Comparison of ENCODE assay signal across 14 cellular contexts in the genomic region with DNA sequence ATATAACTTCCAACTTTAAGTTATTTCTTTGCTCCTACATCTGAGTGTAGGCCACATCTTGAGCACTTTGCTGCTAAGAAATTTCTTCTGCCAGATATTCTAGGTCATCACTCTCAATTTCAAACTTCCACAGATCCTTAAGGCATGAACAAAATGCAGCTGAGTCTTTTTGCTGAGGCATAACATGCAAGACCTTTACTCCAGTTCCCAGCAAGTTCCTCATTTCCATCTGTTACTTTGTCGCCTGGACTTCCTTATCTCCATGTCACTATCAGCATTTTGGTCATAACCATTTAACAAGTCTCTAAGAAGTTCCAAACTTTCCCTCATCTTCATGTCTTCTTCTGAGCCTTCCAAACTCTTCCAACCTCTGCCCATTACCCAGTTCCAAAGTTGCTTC.
"Had no signal": no experiment of that assay in that cellular context is flagged by ENCODE, and none has a peak within 500 bp of the region (broad histone marks: within the 10 kb centered on the region; RNA-seq: fewer than 3 reads in every experiment).

No MANE protein-coding gene starts in this region.

- H3K27me3 Mint-ChIP-seq: activated CD4-positive, alpha-beta T cell treated with anti-CD3 and anti-CD28 coated beads, Interleukin-2, amount 10 ng/mL, durations not matched to agents 24 days and 14 days; central memory CD8-positive, alpha-beta T cell; stimulated activated naive CD8-positive, alpha-beta T cell treated with anti-CD3 and anti-CD28 coated beads, Interleukin-15, amount 100 ng/mL, for 72 hours had no signal

- DNase-seq: activated CD4-positive, alpha-beta T cell treated with anti-CD3 and anti-CD28 coated beads, Interleukin-2, amount 10 ng/mL, durations not matched to agents 24 days and 14 days; activated CD8-positive, alpha-beta memory T cell treated with anti-CD3 and anti-CD28 coated beads for 24 hours; activated naive CD4-positive, alpha-beta T cell treated with anti-CD3 and anti-CD28 coated beads, Interleukin-2, amount 50 U/mL, for 16 hours; adrenal gland; hippocampal formation; kidney glomerular epithelial cell; stimulated activated CD4-positive, alpha-beta T cell treated with anti-CD3 and anti-CD28 coated beads, Interleukin-4, amount 100 ng/mL, for 1 hour; stimulated activated CD8-positive, alpha-beta memory T cell treated with anti-CD3 and anti-CD28 coated beads, Interleukin-4, amount 100 ng/mL, for 48 hours; stimulated activated naive CD8-positive, alpha-beta T cell treated with anti-CD3 and anti-CD28 coated beads, Interleukin-15, amount 100 ng/mL, for 72 hours; T-helper 9 cell; testis had no signal

- H3K4me1 Mint-ChIP-seq: activated CD4-positive, alpha-beta T cell treated with anti-CD3 and anti-CD28 coated beads, Interleukin-2, amount 10 ng/mL, durations not matched to agents 24 days and 14 days; central memory CD8-positive, alpha-beta T cell; stimulated activated naive CD8-positive, alpha-beta T cell treated with anti-CD3 and anti-CD28 coated beads, Interleukin-15, amount 100 ng/mL, for 72 hours had no signal

- H3K4me3 ChIP-seq: adrenal gland, testis had no signal

- H3K27ac Mint-ChIP-seq: activated CD4-positive, alpha-beta T cell treated with anti-CD3 and anti-CD28 coated beads, Interleukin-2, amount 10 ng/mL, durations not matched to agents 24 days and 14 days; stimulated activated naive CD8-positive, alpha-beta T cell treated with anti-CD3 and anti-CD28 coated beads, Interleukin-15, amount 100 ng/mL, for 72 hours; WTC11 had no signal

- ATAC-seq: stimulated activated naive CD8-positive, alpha-beta T cell treated with anti-CD3 and anti-CD28 coated beads, Interleukin-15, amount 100 ng/mL, for 72 hours; WTC11 had no signal

- H3K27ac ChIP-seq: adrenal gland, testis had no signal

- H3K36me3 Mint-ChIP-seq: WTC11 had no signal

- H3K27me3 ChIP-seq: adrenal gland, testis had no signal

- H3K4me3 Mint-ChIP-seq: activated CD4-positive, alpha-beta T cell treated with anti-CD3 and anti-CD28 coated beads, Interleukin-2, amount 10 ng/mL, durations not matched to agents 24 days and 14 days; central memory CD8-positive, alpha-beta T cell; neural crest cell; stimulated activated naive CD8-positive, alpha-beta T cell treated with anti-CD3 and anti-CD28 coated beads, Interleukin-15, amount 100 ng/mL, for 72 hours; WTC11 had no signal

- H3K9me3 Mint-ChIP-seq: activated CD4-positive, alpha-beta T cell treated with anti-CD3 and anti-CD28 coated beads, Interleukin-2, amount 10 ng/mL, durations not matched to agents 24 days and 14 days; central memory CD8-positive, alpha-beta T cell; neural crest cell; stimulated activated naive CD8-positive, alpha-beta T cell treated with anti-CD3 and anti-CD28 coated beads, Interleukin-15, amount 100 ng/mL, for 72 hours had no signal
